In the genomic region with DNA sequence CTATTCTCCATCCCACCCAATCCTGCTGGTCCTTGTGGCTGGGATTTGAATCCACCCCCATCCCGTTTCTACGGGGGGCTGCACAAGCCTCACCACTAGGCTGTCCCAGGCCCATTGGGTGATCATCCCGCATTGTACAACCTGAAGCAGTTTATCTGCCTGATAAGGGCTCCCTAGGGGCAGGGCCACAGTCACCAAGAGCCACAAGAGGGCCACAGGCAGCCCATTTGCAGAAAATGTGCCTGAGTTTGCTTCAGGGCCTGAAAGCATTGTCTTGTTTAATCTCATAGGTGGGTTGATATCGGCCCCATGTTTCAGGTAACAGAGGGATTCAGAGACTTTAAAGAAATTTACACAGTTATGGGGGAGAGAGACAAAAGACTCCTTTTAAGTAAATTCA, we compare ENCODE assay signal across 1 cellular context.
A peak's percentile ranks its signal among the peaks of the same experiment; 100 is the strongest.
TF ChIP-seq lines count a peak whose summit lies in the region.

No MANE protein-coding gene starts in this region.

TF ChIP-seq in HepG2, 621 proteins besides CTCF, POLR2A, EP300 and RAD21:
- TF ChIP-seq SMC3 (IDR thresholded peaks at IDR 0.05; ENCODE audit: low read length), result peak; percentile 57; the same call in 1 of the 2 replicates
- TF ChIP-seq, protein P1, sequence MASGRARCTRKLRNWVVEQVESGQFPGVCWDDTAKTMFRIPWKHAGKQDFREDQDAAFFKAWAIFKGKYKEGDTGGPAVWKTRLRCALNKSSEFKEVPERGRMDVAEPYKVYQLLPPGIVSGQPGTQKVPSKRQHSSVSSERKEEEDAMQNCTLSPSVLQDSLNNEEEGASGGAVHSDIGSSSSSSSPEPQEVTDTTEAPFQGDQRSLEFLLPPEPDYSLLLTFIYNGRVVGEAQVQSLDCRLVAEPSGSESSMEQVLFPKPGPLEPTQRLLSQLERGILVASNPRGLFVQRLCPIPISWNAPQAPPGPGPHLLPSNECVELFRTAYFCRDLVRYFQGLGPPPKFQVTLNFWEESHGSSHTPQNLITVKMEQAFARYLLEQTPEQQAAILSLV (CRISPR knock-in tag; IDR thresholded peaks at IDR 0.05; ENCODE audit: borderline replicate concordance), result no peak
- peak; percentile 66 for TF ChIP-seq STAG1 (CRISPR knock-in tag; IDR thresholded peaks at IDR 0.05)
- TF ChIP-seq MTF1 (CRISPR knock-in tag; IDR thresholded peaks at IDR 0.05), result no peak
- TF ChIP-seq, protein P2, sequence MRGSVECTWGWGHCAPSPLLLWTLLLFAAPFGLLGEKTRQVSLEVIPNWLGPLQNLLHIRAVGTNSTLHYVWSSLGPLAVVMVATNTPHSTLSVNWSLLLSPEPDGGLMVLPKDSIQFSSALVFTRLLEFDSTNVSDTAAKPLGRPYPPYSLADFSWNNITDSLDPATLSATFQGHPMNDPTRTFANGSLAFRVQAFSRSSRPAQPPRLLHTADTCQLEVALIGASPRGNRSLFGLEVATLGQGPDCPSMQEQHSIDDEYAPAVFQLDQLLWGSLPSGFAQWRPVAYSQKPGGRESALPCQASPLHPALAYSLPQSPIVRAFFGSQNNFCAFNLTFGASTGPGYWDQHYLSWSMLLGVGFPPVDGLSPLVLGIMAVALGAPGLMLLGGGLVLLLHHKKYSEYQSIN (CRISPR knock-in tag; IDR thresholded peaks at IDR 0.05; ENCODE audit: borderline replicate concordance), result no peak
- TF ChIP-seq, protein P3, sequence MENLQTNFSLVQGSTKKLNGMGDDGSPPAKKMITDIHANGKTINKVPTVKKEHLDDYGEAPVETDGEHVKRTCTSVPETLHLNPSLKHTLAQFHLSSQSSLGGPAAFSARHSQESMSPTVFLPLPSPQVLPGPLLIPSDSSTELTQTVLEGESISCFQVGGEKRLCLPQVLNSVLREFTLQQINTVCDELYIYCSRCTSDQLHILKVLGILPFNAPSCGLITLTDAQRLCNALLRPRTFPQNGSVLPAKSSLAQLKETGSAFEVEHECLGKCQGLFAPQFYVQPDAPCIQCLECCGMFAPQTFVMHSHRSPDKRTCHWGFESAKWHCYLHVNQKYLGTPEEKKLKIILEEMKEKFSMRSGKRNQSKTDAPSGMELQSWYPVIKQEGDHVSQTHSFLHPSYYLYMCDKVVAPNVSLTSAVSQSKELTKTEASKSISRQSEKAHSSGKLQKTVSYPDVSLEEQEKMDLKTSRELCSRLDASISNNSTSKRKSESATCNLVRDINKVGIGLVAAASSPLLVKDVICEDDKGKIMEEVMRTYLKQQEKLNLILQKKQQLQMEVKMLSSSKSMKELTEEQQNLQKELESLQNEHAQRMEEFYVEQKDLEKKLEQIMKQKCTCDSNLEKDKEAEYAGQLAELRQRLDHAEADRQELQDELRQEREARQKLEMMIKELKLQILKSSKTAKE (CRISPR knock-in tag; IDR thresholded peaks at IDR 0.05; ENCODE audit: borderline replicate concordance), result no peak
TF ChIP-seq in HepG2: peak in this region for 2.
